Comparison of ENCODE assay signal across 8 cellular contexts in genomic region chr11:44094260-44094868, GRCh38. TPM values are rescaled to one million over a fixed set of nuclear protein-coding genes. Genes with fewer than 3 reads are reported as not detected.
DNase-seq lines count a peak whose midpoint lies in the region; ATAC-seq and TF ChIP-seq lines count a peak whose summit lies in the region.

No MANE protein-coding gene starts in this region.

- peak overlapping the region in 6 of 7 donors; percentile 41 to 84 (median 60) for H3K27ac Mint-ChIP-seq in CD4-positive, alpha-beta memory T cell

- intact Hi-C loops in CD4-positive, alpha-beta memory T cell (cut with micrococcal nuclease): loop anchor here (1.0 kb wide), 2 partner anchors 28 to 444 kb away; partner anchors contain the start of gene ACCS
- intact Hi-C loops in right cardiac atrium (cut with DNase I): no loop called here
- intact Hi-C loops in gastrocnemius medialis (cut with DNase I; ENCODE audit: low total_unique reads): loop anchor here (1.0 to 10.0 kb wide), 3 partner anchors 16 to 520 kb away; no protein-coding TSS in a partner anchor

- TF ChIP-seq POLR2A in gastrocnemius medialis (IDR thresholded peaks at IDR 0.05): no peak

- peak overlapping the region; percentile 61 to 89 (median 82) for H3K4me3 Mint-ChIP-seq in CD4-positive, alpha-beta memory T cell

- H3K27me3 ChIP-seq in CD4-positive, alpha-beta memory T cell (ENCODE audit: insufficient read depth, low read length): no peaks in the 10 kb centered on the region
- no peaks in the 10 kb centered on the region for H3K27me3 ChIP-seq in right cardiac atrium (ENCODE audit: control insufficient read depth, insufficient read depth)
- no peaks in the 10 kb centered on the region for H3K27me3 ChIP-seq in gastrocnemius medialis

- in situ Hi-C loops in gastrocnemius medialis (cut with MboI; ENCODE audit: low sequenced_read_pairs in 4 of 4): loop anchor here in 3 of 4 donors (5.0 to 10.0 kb wide), 3 partner anchors 443 to 450 kb away; no protein-coding TSS in a partner anchor

- no peak overlapping the region for H3K27ac ChIP-seq in CD4-positive, alpha-beta memory T cell (ENCODE audit: low read depth, low read length)
- H3K27ac ChIP-seq in right cardiac atrium (ENCODE audit: low read length) (no peak overlapping the region), gastrocnemius medialis (no peak overlapping the region)

- H3K36me3 ChIP-seq in CD4-positive, alpha-beta memory T cell (ENCODE audit: insufficient read depth, low read length): no peaks in the 10 kb centered on the region
- H3K36me3 ChIP-seq in gastrocnemius medialis: no peaks in the 10 kb centered on the region

- POLR2A ChIA-PET in CD4-positive, alpha-beta memory T cell (lab: Charles Lee; ENCODE audit: partially characterized antibody): no interaction called here

- peaks cover 22 to 37% (median 28%) of the 10 kb centered on the region in 4 donors for H3K4me1 Mint-ChIP-seq in CD4-positive, alpha-beta memory T cell

- peak; percentile 57 to 60 for ATAC-seq in right cardiac atrium
- peak; percentile 63 to 77 for ATAC-seq in gastrocnemius medialis
- ATAC-seq in GM21367 (IDR thresholded peaks at IDR 0.05; ENCODE audit: unreplicated experiment): no peak

- no peaks in the 10 kb centered on the region for H3K9me3 ChIP-seq in CD4-positive, alpha-beta memory T cell (ENCODE audit: control insufficient read depth in 1 of 2, low read length in 2 of 2)
- H3K9me3 ChIP-seq in right cardiac atrium (ENCODE audit: control insufficient read depth, low read length) (no peaks in the 10 kb centered on the region), gastrocnemius medialis (no peaks in the 10 kb centered on the region)

- no peaks in the 10 kb centered on the region for H3K9me3 Mint-ChIP-seq in CD4-positive, alpha-beta memory T cell

- H3K36me3 Mint-ChIP-seq in CD4-positive, alpha-beta memory T cell: peaks cover 3% of the 10 kb centered on the region in 2 donors

- H3K4me3 ChIP-seq in CD4-positive, alpha-beta memory T cell (ENCODE audit: low read length in 2 of 2): no peak overlapping the region
- no peak overlapping the region for H3K4me3 ChIP-seq in right cardiac atrium (ENCODE audit: low read length)
- H3K4me3 ChIP-seq in gastrocnemius medialis: no peak overlapping the region

- TF ChIP-seq CTCF in gastrocnemius medialis (IDR thresholded peaks at IDR 0.05 in 4 of 5, conservative IDR thresholded peaks at IDR 0.05 in 1 of 5): peak; percentile 68 to 88 (median 75)

- H3K27me3 Mint-ChIP-seq in CD4-positive, alpha-beta memory T cell: no peaks in the 10 kb centered on the region

- H3K4me1 ChIP-seq in CD4-positive, alpha-beta memory T cell (ENCODE audit: insufficient read depth, low read length): peaks cover 29% of the 10 kb centered on the region
- H3K4me1 ChIP-seq in right cardiac atrium (ENCODE audit: control insufficient read depth, insufficient read depth, low read length) (peaks cover 3% of the 10 kb centered on the region), gastrocnemius medialis (peaks cover 17 to 22% of the 10 kb centered on the region in 2 donors)

- peak; percentile 72 to 78 (median 73) for DNase-seq in CD4-positive, alpha-beta memory T cell
- DNase-seq in HCEC 1CT (peak; percentile 62), NCI-H2029 treated with DMSO at 0.1 percent for 48 hours (lab: John Stamatoyannopoulos, UW) (peak; percentile 82), T-helper 22 cell (ENCODE audit: low read depth) (peak; percentile 57), amygdala (lab: John Stamatoyannopoulos, UW) (peak in 50 of 56 donors; percentile 10 to 92 (median 54)), right cardiac atrium (peak; percentile 62 to 80 (median 72)), gastrocnemius medialis (peak; percentile 75 to 76)

- 29% methylated on average over 11 of the region's 11 CpGs for WGBS in right cardiac atrium

- CTCF ChIA-PET in CD4-positive, alpha-beta memory T cell (lab: Charles Lee; ENCODE audit: partially characterized antibody): interaction anchor here (0.6 to 7.6 kb wide), 19 partner anchors 9 to 1350 kb away, joined by 3 to 135 read pairs (median 4); partner anchors contain the start of gene ACCS

RNA-seq across cellular contexts. Expression of gene EXT2, which starts 1.1 kb away (rescaled TPM):
- total RNA-seq in CD4-positive, alpha-beta memory T cell: 10 to 100 TPM; 28.2 to 30.3 TPM
- 10 to 100 TPM; 41.0 to 48.5 TPM for polyA plus RNA-seq in CD4-positive, alpha-beta memory T cell
- total RNA-seq in right cardiac atrium: 10 to 100 TPM; 32.5 to 41.5 (median 35.3) TPM
- polyA plus RNA-seq in right cardiac atrium: 21.1 TPM
- total RNA-seq in gastrocnemius medialis: 10 to 100 TPM; 20.4 to 24.8 (median 23.1) TPM

RNA-seq across cellular contexts. Expression of gene ACCS, which starts 28.3 kb away (rescaled TPM):
- 10 to 100 TPM; 74.9 to 78.9 TPM for total RNA-seq in CD4-positive, alpha-beta memory T cell
- 1 to 10 TPM; 1.6 to 5.3 TPM for polyA plus RNA-seq in CD4-positive, alpha-beta memory T cell
- 10 to 100 TPM; 11.4 to 18.8 (median 14.2) TPM for total RNA-seq in right cardiac atrium
- 19.3 TPM for polyA plus RNA-seq in right cardiac atrium
- total RNA-seq in gastrocnemius medialis: 1 to 10 TPM in 2 of 4 donors, under 1 TPM in 2; 0.58 to 4.0 (median 1.8) TPM

RNA-seq across cellular contexts. Expression of gene ACCSL, which starts 46.6 kb away (rescaled TPM):
- total RNA-seq in CD4-positive, alpha-beta memory T cell: not detected
- polyA plus RNA-seq in CD4-positive, alpha-beta memory T cell: not detected
- total RNA-seq in right cardiac atrium: not detected
- not detected for polyA plus RNA-seq in right cardiac atrium
- not detected for total RNA-seq in gastrocnemius medialis

Comparison
In these comparisons a context has a peak if more than half of its experiments do, and no peak if none do; other contexts are left out.
1. intact Hi-C loops: an anchor here in CD4-positive, alpha-beta memory T cell (1.0 kb wide) and gastrocnemius medialis (1.0 to 10.0 kb wide); none called in right cardiac atrium.